Comparison of ENCODE assay signal across 8 cellular contexts in the genomic region with DNA sequence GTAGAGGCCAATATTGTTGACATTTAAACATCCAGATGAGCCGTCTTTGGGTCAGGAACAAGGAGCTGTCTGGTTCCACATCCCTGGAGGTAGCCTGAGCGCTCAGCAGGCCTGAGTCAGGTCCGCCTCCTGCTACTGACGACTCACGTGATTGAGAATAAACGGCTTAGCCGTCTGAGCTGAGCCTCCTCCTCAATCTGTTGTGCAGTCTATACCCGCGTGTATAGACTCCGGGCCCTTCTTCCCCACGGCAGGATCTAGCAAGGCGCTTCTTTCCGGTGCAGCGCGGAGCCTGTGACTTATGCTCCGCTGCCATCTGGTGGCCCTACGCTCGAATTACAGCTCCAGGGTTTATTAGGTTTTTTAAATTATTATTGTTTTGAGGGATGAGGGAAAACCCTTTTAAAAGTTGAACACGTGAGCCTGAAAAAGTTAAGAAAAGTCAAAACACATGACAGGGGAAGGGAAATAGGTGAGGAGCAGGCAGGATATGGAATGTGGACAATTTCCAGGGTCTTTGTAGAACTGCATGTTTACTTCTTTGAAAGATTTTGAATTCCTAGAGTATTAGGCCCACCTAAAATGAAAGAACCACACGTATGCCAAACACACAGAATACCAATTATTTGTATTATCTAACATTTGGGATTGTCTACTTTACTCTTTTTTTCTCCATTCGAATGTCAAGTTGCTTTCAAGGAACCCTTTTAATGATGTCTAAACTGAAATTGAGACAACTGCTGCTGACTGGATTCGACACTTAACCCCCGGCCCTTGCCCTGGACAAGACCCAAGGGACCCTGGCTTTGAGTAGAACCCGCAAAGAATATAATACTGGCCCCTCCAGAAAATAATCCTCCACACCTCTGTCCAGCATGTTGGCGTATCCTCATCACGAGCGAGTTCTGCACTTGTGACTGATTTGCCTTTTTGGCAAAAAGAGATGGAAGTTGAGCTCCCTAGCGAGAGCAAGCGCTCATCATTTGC.
DNase-seq lines count a peak whose midpoint lies in the region; ATAC-seq, FAIRE-seq and TF ChIP-seq lines count a peak whose summit lies in the region.

No MANE protein-coding gene starts in this region.

- no peak overlapping the region for H3K4me3 ChIP-seq in bronchial epithelial cell (ENCODE audit: low read depth, low read length)
- H3K4me3 ChIP-seq in kidney (ENCODE audit: low read length in 2 of 2), result peak overlapping the region in 1 of 2 donors; percentile 42

- peaks cover 11% of the 10 kb centered on the region; the same call in 1 of the 2 replicates for H3K4me1 Mint-ChIP-seq in WTC11

- peaks cover 3% of the 10 kb centered on the region; the same call in 1 of the 2 replicates for H3K9me3 Mint-ChIP-seq in WTC11

- POLR2A ChIA-PET in WTC11 (lab: Charles Lee), result no interaction called here

- H3K27me3 ChIP-seq in bronchial epithelial cell (ENCODE audit: control insufficient read depth, insufficient read depth, low read length), result no peaks in the 10 kb centered on the region

- TF ChIP-seq CTCF in WTC11 (IDR thresholded peaks at IDR 0.05), result peak; percentile 80
- peak; percentile 81 for TF ChIP-seq CTCF in bronchial epithelial cell (IDR thresholded peaks at IDR 0.05; ENCODE audit: insufficient read depth, low read length, severe bottlenecking)
- peak; percentile 86 for TF ChIP-seq CTCF in kidney (IDR thresholded peaks at IDR 0.05; ENCODE audit: borderline replicate concordance, extremely low read depth, insufficient read depth)

- H3K4me1 ChIP-seq in kidney (ENCODE audit: control insufficient read depth in 1 of 2, insufficient read depth in 1 of 2, low read depth in 1 of 2, low read length in 2 of 2), result no peaks in the 10 kb centered on the region

- CTCF ChIA-PET in WTC11 (lab: Charles Lee), result interaction anchor here (0.5 to 2.5 kb wide), 32 partner anchors 10 to 713 kb away, joined by 3 to 31 read pairs (median 4); no protein-coding TSS in a partner anchor

- DNase-seq in NCI-H2171 (lab: John Stamatoyannopoulos, UW) (peak; percentile 56), WTC11 (ENCODE audit: low spot score) (peak; percentile 68), bronchial epithelial cell (ENCODE audit: low read depth) (peak; percentile 41), kidney (peak; percentile 81)
- DNase-seq in stimulated activated CD4-positive, alpha-beta T cell treated with anti-CD3 and anti-CD28 coated beads, Interleukin-2, amount 100 ng/mL, for 4 hours (ENCODE audit: low read depth), result peak; percentile 27

- intact Hi-C loops in kidney (cut with DNase I), result no loop called here

- no peaks in the 10 kb centered on the region; the same call in 1 of the 2 replicates for H3K27me3 Mint-ChIP-seq in WTC11 (ENCODE audit: low read depth)

- FAIRE-seq in A204.1 (lab: Jason Lieb, UNC) (peak; percentile 32), bronchial epithelial cell (lab: Jason Lieb, UNC) (peak; percentile 43), kidney (lab: Jason Lieb, UNC) (peak; percentile 8)

- H3K9me3 ChIP-seq in kidney (ENCODE audit: control insufficient read depth in 1 of 2, low read length in 2 of 2), result no peaks in the 10 kb centered on the region

- H3K27ac ChIP-seq in kidney (ENCODE audit: low read depth in 2 of 2, low read length in 2 of 2), result no peak overlapping the region

- H3K36me3 Mint-ChIP-seq in WTC11, result no peaks in the 10 kb centered on the region; the same call in 1 of the 2 replicates

- H3K36me3 ChIP-seq in bronchial epithelial cell (ENCODE audit: control insufficient read depth, insufficient read depth, low read length) (no peaks in the 10 kb centered on the region), kidney (ENCODE audit: control insufficient read depth in 1 of 2, insufficient read depth in 2 of 2, low read length in 2 of 2) (no peaks in the 10 kb centered on the region)

- 0 out of 2 replicates have a peak overlapping the region, but pooled peaks have one; percentile 19 for H3K4me3 Mint-ChIP-seq in WTC11

- H3K27ac Mint-ChIP-seq in WTC11, result no peak overlapping the region

- no peak overlapping the region for H3K9ac ChIP-seq in kidney (ENCODE audit: low read length in 2 of 2)

- ATAC-seq in GM18517 (IDR thresholded peaks at IDR 0.05; ENCODE audit: unreplicated experiment), result peak; percentile 70
- ATAC-seq in HG03064 (IDR thresholded peaks at IDR 0.05; ENCODE audit: low read depth, unreplicated experiment), result peak; percentile 73
- peak; percentile 92 for ATAC-seq in WTC11

TF ChIP-seq in WTC11, 78 proteins besides CTCF, POLR2A, EP300 and RAD21:
- TF ChIP-seq CDX4 (CRISPR knock-in tag; IDR thresholded peaks at IDR 0.05; ENCODE audit: borderline replicate concordance) (no peak), NR1H2 (CRISPR knock-in tag; IDR thresholded peaks at IDR 0.05) (no peak), TEAD4 (CRISPR knock-in tag; IDR thresholded peaks at IDR 0.05) (no peak), NR3C1 (CRISPR knock-in tag; conservative IDR thresholded peaks at IDR 0.05; ENCODE audit: low read depth) (no peak), PRRX2 (CRISPR knock-in tag; IDR thresholded peaks at IDR 0.05) (no peak), KAT7 (CRISPR knock-in tag; IDR thresholded peaks at IDR 0.05; ENCODE audit: borderline replicate concordance) (no peak), JUN (CRISPR knock-in tag; IDR thresholded peaks at IDR 0.05) (no peak), ERG (CRISPR knock-in tag; IDR thresholded peaks at IDR 0.05) (no peak), ATF1 (CRISPR knock-in tag; IDR thresholded peaks at IDR 0.05) (no peak), GTF2I (CRISPR knock-in tag; conservative IDR thresholded peaks at IDR 0.05) (no peak), OVOL2 (CRISPR knock-in tag; IDR thresholded peaks at IDR 0.05; ENCODE audit: borderline replicate concordance) (no peak), NR2C2 (CRISPR knock-in tag; IDR thresholded peaks at IDR 0.05) (no peak)
- TF ChIP-seq, protein P1, sequence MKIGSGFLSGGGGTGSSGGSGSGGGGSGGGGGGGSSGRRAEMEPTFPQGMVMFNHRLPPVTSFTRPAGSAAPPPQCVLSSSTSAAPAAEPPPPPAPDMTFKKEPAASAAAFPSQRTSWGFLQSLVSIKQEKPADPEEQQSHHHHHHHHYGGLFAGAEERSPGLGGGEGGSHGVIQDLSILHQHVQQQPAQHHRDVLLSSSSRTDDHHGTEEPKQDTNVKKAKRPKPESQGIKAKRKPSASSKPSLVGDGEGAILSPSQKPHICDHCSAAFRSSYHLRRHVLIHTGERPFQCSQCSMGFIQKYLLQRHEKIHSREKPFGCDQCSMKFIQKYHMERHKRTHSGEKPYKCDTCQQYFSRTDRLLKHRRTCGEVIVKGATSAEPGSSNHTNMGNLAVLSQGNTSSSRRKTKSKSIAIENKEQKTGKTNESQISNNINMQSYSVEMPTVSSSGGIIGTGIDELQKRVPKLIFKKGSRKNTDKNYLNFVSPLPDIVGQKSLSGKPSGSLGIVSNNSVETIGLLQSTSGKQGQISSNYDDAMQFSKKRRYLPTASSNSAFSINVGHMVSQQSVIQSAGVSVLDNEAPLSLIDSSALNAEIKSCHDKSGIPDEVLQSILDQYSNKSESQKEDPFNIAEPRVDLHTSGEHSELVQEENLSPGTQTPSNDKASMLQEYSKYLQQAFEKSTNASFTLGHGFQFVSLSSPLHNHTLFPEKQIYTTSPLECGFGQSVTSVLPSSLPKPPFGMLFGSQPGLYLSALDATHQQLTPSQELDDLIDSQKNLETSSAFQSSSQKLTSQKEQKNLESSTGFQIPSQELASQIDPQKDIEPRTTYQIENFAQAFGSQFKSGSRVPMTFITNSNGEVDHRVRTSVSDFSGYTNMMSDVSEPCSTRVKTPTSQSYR (CRISPR knock-in tag; IDR thresholded peaks at IDR 0.05), result no peak
- TF ChIP-seq, protein P2, sequence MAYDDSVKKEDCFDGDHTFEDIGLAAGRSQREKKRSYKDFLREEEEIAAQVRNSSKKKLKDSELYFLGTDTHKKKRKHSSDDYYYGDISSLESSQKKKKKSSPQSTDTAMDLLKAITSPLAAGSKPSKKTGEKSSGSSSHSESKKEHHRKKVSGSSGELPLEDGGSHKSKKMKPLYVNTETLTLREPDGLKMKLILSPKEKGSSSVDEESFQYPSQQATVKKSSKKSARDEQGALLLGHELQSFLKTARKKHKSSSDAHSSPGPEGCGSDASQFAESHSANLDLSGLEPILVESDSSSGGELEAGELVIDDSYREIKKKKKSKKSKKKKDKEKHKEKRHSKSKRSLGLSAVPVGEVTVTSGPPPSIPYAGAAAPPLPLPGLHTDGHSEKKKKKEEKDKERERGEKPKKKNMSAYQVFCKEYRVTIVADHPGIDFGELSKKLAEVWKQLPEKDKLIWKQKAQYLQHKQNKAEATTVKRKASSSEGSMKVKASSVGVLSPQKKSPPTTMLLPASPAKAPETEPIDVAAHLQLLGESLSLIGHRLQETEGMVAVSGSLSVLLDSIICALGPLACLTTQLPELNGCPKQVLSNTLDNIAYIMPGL (CRISPR knock-in tag; IDR thresholded peaks at IDR 0.05), result no peak
- TF ChIP-seq, protein P3, sequence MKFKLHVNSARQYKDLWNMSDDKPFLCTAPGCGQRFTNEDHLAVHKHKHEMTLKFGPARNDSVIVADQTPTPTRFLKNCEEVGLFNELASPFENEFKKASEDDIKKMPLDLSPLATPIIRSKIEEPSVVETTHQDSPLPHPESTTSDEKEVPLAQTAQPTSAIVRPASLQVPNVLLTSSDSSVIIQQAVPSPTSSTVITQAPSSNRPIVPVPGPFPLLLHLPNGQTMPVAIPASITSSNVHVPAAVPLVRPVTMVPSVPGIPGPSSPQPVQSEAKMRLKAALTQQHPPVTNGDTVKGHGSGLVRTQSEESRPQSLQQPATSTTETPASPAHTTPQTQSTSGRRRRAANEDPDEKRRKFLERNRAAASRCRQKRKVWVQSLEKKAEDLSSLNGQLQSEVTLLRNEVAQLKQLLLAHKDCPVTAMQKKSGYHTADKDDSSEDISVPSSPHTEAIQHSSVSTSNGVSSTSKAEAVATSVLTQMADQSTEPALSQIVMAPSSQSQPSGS (CRISPR knock-in tag; IDR thresholded peaks at IDR 0.05; ENCODE audit: borderline replicate concordance, low read depth), result no peak

Comparison
In these comparisons a context has a peak if more than half of its experiments do, and no peak if none do; other contexts are left out.
1. DNase-seq: peak in every context shown above with its lines; median percentile 81 in kidney; 68 in WTC11; 56 in NCI-H2171; 41 in bronchial epithelial cell; 27 in stimulated activated CD4-positive, alpha-beta T cell treated with anti-CD3 and anti-CD28 coated beads, Interleukin-2, amount 100 ng/mL, for 4 hours.